In genomic region chr11:3853935-3854659, GRCh38 we compare ENCODE assay signal across 8 cellular contexts. TPM values are rescaled to one million over a fixed set of nuclear protein-coding genes. Genes with fewer than 3 reads are reported as not detected.
DNase-seq lines count a peak whose midpoint lies in the region; ATAC-seq and TF ChIP-seq lines count a peak whose summit lies in the region.

No MANE protein-coding gene starts in this region.

- WGBS in thyroid gland, 2 donors, result 49 to 55% methylated on average over 11 of the region's 11 CpGs

- H3K4me1 ChIP-seq in thyroid gland (peaks cover 30 to 37% of the 10 kb centered on the region in 2 donors), BE2C (no peaks in the 10 kb centered on the region)

- POLR2A ChIA-PET in MCF 10A (lab: Yijun Ruan, JAX), result interaction anchor here (0.7 to 3.0 kb wide), 18 partner anchors 11 to 242 kb away, joined by 3 to 57 read pairs (median 5); partner anchors contain the start of gene RHOG

- H3K27me3 Mint-ChIP-seq in T-helper 17 cell (no peaks in the 10 kb centered on the region), MCF 10A (ENCODE audit: insufficient read depth, unreplicated experiment) (no peaks in the 10 kb centered on the region)

- H3K4me3 Mint-ChIP-seq in T-helper 17 cell, result peak overlapping the region; percentile 92
- H3K4me3 Mint-ChIP-seq in MCF 10A (ENCODE audit: unreplicated experiment), result peak overlapping the region; percentile 99

- TF ChIP-seq POLR2A in thyroid gland (IDR thresholded peaks at IDR 0.05), result peak in 1 of 2 donors; percentile 20

- peak overlapping the region; percentile 78 to 95 (median 95) for H3K27ac ChIP-seq in thyroid gland

- TF ChIP-seq CTCF in MCF 10A (IDR thresholded peaks at IDR 0.05; ENCODE audit: unreplicated experiment), result no peak
- no peak for TF ChIP-seq CTCF in thyroid gland (IDR thresholded peaks at IDR 0.05)
- TF ChIP-seq CTCF in BE2C (IDR thresholded peaks at IDR 0.05; ENCODE audit: low read depth, low read length), result no peak

- no peaks in the 10 kb centered on the region for H3K36me3 ChIP-seq in thyroid gland
- H3K36me3 ChIP-seq in BE2C, result no peaks in the 10 kb centered on the region

- peak; percentile 19 for ATAC-seq in GM19372 (IDR thresholded peaks at IDR 0.05; ENCODE audit: low read depth, unreplicated experiment)
- ATAC-seq in HG03280 (IDR thresholded peaks at IDR 0.05; ENCODE audit: unreplicated experiment), result peak; percentile 26
- peak; percentile 69 for ATAC-seq in T-helper 17 cell
- no peak for ATAC-seq in GM18520 (IDR thresholded peaks at IDR 0.05; ENCODE audit: unreplicated experiment)

- H3K27ac Mint-ChIP-seq in T-helper 17 cell (peak overlapping the region; percentile 98), MCF 10A (ENCODE audit: low read depth, unreplicated experiment) (no peak overlapping the region)

- no TSS peak for BruUV-seq in MCF 10A (replicated peaks; lab: Mats Ljungman, UMichigan)

- intact Hi-C loops in MCF 10A (cut with micrococcal nuclease) (loop anchor here (2.0 to 10.0 kb wide), 2 partner anchors 51 to 121 kb away; no protein-coding TSS in a partner anchor), thyroid gland (cut with DNase I) (loop anchor here (2.0 kb wide), 1 partner anchor 219 kb away; no protein-coding TSS in a partner anchor)

- H3K9me3 ChIP-seq in T-helper 17 cell (ENCODE audit: control insufficient read depth, low read length, poor library complexity, severe bottlenecking), result no peaks in the 10 kb centered on the region
- H3K9me3 ChIP-seq in thyroid gland, result no peaks in the 10 kb centered on the region
- no peaks in the 10 kb centered on the region for H3K9me3 ChIP-seq in BE2C

- H3K4me3 ChIP-seq in thyroid gland (replicated peaks in 1 of 3) (no peak overlapping the region), BE2C (ENCODE audit: low read depth, low read length) (no peak overlapping the region)

- H3K4me1 Mint-ChIP-seq in T-helper 17 cell (peaks cover 46% of the 10 kb centered on the region), MCF 10A (ENCODE audit: insufficient read depth, unreplicated experiment) (peaks cover 29% of the 10 kb centered on the region)

- H3K27me3 ChIP-seq in thyroid gland, result no peaks in the 10 kb centered on the region
- H3K27me3 ChIP-seq in BE2C, result no peaks in the 10 kb centered on the region

- CTCF ChIA-PET in MCF 10A (lab: Yijun Ruan, JAX), result interaction anchor here (0.5 to 20.5 kb wide), 55 partner anchors 8 to 684 kb away, joined by 3 to 1105 read pairs (median 7); partner anchors contain the start of genes PGAP2 and RHOG

- H3K36me3 Mint-ChIP-seq in T-helper 17 cell (ENCODE audit: low read depth) (no peaks in the 10 kb centered on the region), MCF 10A (ENCODE audit: insufficient read depth, unreplicated experiment) (peaks cover 7% of the 10 kb centered on the region)

- DNase-seq in T-helper 17 cell (peak; percentile 22 to 52 (median 47)), MCF 10A (ENCODE audit: unreplicated experiment) (no peak), myocyte (ENCODE audit: low read depth) (peak; percentile 58), thyroid gland (peak; percentile 78 to 82), BE2C (no peak)

- no peaks in the 10 kb centered on the region for H3K9me3 Mint-ChIP-seq in MCF 10A (ENCODE audit: unreplicated experiment)

RNA-seq across cellular contexts. Expression of gene STIM1, which starts 1.4 kb away (rescaled TPM):
- total RNA-seq in T-helper 17 cell, result 100 to 1,000 TPM; 115 to 125 TPM
- total RNA-seq in MCF 10A (2022), result 41.2 and 56.2 TPM in 2 replicates
- total RNA-seq in myocyte, result 36.3 and 46.4 TPM in 2 replicates
- polyA plus RNA-seq in myocyte (2012), result 50.1 TPM
- 10 to 100 TPM; 54.3 to 89.2 (median 71.0) TPM for total RNA-seq in thyroid gland
- 29.2 TPM for polyA plus RNA-seq in BE2C (2012; ENCODE audit: insufficient read depth, insufficient read length, low read depth)

RNA-seq across cellular contexts. Expression of gene RHOG, which starts 13.3 kb away (rescaled TPM):
- total RNA-seq in T-helper 17 cell, result 100 to 1,000 TPM; 114 to 123 TPM
- total RNA-seq in MCF 10A (2022), result 32.6 and 35.7 TPM in 2 replicates
- 20.2 and 22.4 TPM in 2 replicates for total RNA-seq in myocyte
- 44.6 TPM for polyA plus RNA-seq in myocyte (2012)
- 10 to 100 TPM; 17.3 to 39.0 (median 27.8) TPM for total RNA-seq in thyroid gland
- polyA plus RNA-seq in BE2C (2012; ENCODE audit: insufficient read depth, insufficient read length, low read depth), result 130 TPM

RNA-seq across cellular contexts. Expression of gene PGAP2, which starts 45.7 kb away (rescaled TPM):
- total RNA-seq in T-helper 17 cell (10 to 100 TPM; 17.8 to 19.3 TPM), MCF 10A (2022) (27.2 and 28.2 TPM in 2 replicates), myocyte (11.5 and 13.7 TPM in 2 replicates), thyroid gland (10 to 100 TPM; 24.6 to 36.5 (median 30.5) TPM)
- polyA plus RNA-seq in myocyte (2012), result 27.2 TPM
- 9.8 TPM for polyA plus RNA-seq in BE2C (2012; ENCODE audit: insufficient read depth, insufficient read length, low read depth)

RNA-seq across cellular contexts. Expression of gene NUP98, which starts 56.7 kb away (rescaled TPM):
- total RNA-seq in T-helper 17 cell (100 to 1,000 TPM; 120 to 128 TPM), MCF 10A (2022) (79.4 and 83.7 TPM in 2 replicates), myocyte (68.1 and 136 TPM in 2 replicates), thyroid gland (100 to 1,000 TPM; 117 to 188 (median 160) TPM)
- polyA plus RNA-seq in myocyte (2012), result 35.7 TPM
- 36.4 TPM for polyA plus RNA-seq in BE2C (2012; ENCODE audit: insufficient read depth, insufficient read length, low read depth)

Comparison
In these comparisons a context has a peak if more than half of its experiments do, and no peak if none do; other contexts are left out.
1. DNase-seq: peak in T-helper 17 cell (3 of 3), myocyte (single experiment) and thyroid gland (2 of 2); none in MCF 10A (single experiment) and BE2C (single experiment).